In the genomic region with DNA sequence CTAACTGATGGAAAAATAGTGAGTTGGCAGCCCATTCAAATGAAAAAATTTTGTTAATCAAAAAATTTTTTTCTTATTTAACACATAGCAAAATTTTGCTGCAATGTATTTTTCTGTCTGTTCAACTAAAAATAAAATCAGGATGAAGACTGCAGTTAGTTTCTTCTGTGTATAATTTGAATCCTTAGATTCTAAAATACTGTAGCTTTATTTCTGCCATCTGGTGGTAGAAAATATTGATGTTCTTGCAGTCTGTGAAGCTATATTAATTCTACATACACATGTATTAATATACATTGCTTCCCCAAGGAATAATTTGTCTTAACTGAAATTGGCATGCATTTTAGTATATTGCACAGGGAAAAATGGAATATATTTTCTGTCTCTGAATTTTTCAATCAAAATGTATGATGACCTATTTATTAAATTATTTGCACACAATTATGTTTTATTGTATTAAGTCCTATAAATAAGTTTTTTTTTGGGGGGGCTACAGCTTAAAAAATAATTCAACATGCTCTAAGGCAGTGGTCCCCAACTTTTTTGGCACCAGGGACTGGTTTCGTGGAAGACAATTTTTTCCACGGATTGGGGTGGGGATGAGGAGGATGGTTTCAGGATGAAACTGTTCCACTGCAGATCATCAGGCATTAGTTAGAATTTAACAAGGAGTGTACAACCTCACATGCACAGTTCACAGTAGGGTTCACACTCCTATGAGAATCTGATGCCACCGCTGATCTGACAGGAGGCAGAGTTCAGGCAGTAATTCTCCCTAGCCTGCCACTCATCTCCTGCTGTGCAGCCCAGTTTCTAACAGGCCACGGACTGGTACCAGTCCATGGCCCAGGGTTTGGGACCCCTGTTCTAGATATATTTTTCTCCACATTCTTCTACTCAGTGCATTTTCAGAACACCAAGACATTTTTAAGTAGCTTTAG, we compare ENCODE assay signal across 9 cellular contexts.
DNase-seq lines count a peak whose midpoint lies in the region; ATAC-seq and TF ChIP-seq lines count a peak whose summit lies in the region.
"Had no signal": no experiment of that assay in that cellular context is flagged by ENCODE, and none has a peak within 500 bp of the region (broad histone marks: within the 10 kb centered on the region; RNA-seq: fewer than 3 reads in every experiment).

No MANE protein-coding gene starts in this region.

- H3K27me3 Mint-ChIP-seq in MCF 10A (ENCODE audit: insufficient read depth, unreplicated experiment) = no peaks in the 10 kb centered on the region

- POLR2A ChIA-PET in MCF 10A (lab: Yijun Ruan, JAX) = interaction anchor here (1.0 to 3.1 kb wide), 5 partner anchors 16 to 331 kb away, joined by 5 to 10 read pairs (median 6); a partner anchor contains a TSS

- DNase-seq in DMS153 treated with DMSO at 0.1 percent for 48 hours (lab: John Stamatoyannopoulos, UW; ENCODE audit: unreplicated experiment) (peak; percentile 18), NCI-H1092 (lab: John Stamatoyannopoulos, UW) (peak; percentile 35), MCF 10A (ENCODE audit: unreplicated experiment) (peak; percentile 38), midbrain (lab: John Stamatoyannopoulos, UW) (peak; percentile 66), GM19240 (ENCODE audit: insufficient read length, low spot score) (no peak), DMS79 (lab: John Stamatoyannopoulos, UW) (no peak), mucosa of gallbladder (ENCODE audit: low spot score) (no peak)

- BruUV-seq in MCF 10A (replicated peaks; lab: Mats Ljungman, UMichigan) = no TSS peak

- no peak for ATAC-seq in HG03439 (IDR thresholded peaks at IDR 0.05; ENCODE audit: unreplicated experiment)

- peak; percentile 38 for TF ChIP-seq CTCF in MCF 10A (IDR thresholded peaks at IDR 0.05; ENCODE audit: unreplicated experiment)

- CTCF ChIA-PET in MCF 10A (lab: Yijun Ruan, JAX) = interaction anchor here (0.5 to 4.1 kb wide), 42 partner anchors 9 to 1430 kb away, joined by 3 to 32 read pairs (median 4); a partner anchor contains a TSS

- H3K27ac Mint-ChIP-seq in MCF 10A (ENCODE audit: low read depth, unreplicated experiment) = no peak overlapping the region
- H3K27ac Mint-ChIP-seq: stimulated activated naive CD8-positive, alpha-beta T cell treated with anti-CD3 and anti-CD28 coated beads, Interleukin-15, Interleukin-2, amounts not matched to agents 100 ng/mL and 50 ng/mL, for 24 hours had no signal

- H3K9me3 Mint-ChIP-seq in MCF 10A (ENCODE audit: unreplicated experiment) = no peaks in the 10 kb centered on the region
- H3K9me3 Mint-ChIP-seq: stimulated activated naive CD8-positive, alpha-beta T cell treated with anti-CD3 and anti-CD28 coated beads, Interleukin-15, Interleukin-2, amounts not matched to agents 100 ng/mL and 50 ng/mL, for 24 hours had no signal

- H3K36me3 Mint-ChIP-seq in MCF 10A (ENCODE audit: insufficient read depth, unreplicated experiment) = no peaks in the 10 kb centered on the region

- intact Hi-C loops in MCF 10A (cut with micrococcal nuclease) = loop anchor here (1.0 to 10.0 kb wide), 5 partner anchors 80 to 332 kb away; a partner anchor contains a TSS

- no peak overlapping the region for H3K4me3 Mint-ChIP-seq in MCF 10A (ENCODE audit: unreplicated experiment)
- H3K4me3 Mint-ChIP-seq: stimulated activated naive CD8-positive, alpha-beta T cell treated with anti-CD3 and anti-CD28 coated beads, Interleukin-15, Interleukin-2, amounts not matched to agents 100 ng/mL and 50 ng/mL, for 24 hours had no signal

- H3K4me1 Mint-ChIP-seq in MCF 10A (ENCODE audit: insufficient read depth, unreplicated experiment) = peaks cover 6% of the 10 kb centered on the region

Comparison
In these comparisons a context has a peak if more than half of its experiments do, and no peak if none do; other contexts are left out.
1. DNase-seq: peak in DMS153 treated with DMSO at 0.1 percent for 48 hours (single experiment), NCI-H1092 (single experiment), MCF 10A (single experiment) and midbrain (single experiment); none in GM19240 (single experiment), DMS79 (single experiment) and mucosa of gallbladder (single experiment).